ENCODE assay signal across 8 cellular contexts in genomic region chr7:30284298-30285066, GRCh38. TPM values are rescaled to one million over a fixed set of nuclear protein-coding genes. Genes with fewer than 3 reads are reported as not detected.
DNase-seq lines count a peak whose midpoint lies in the region; ATAC-seq, FAIRE-seq and TF ChIP-seq lines count a peak whose summit lies in the region.

Gene ZNRF2, plus strand, starts transcription at chr7:30284597. Its CDS starts 761 bp downstream, at chr7:30285358.

- H3K4me3 Mint-ChIP-seq in T-cell (peak within 1 kb of the TSS; percentile 77 to 99 (median 83)), progenitor cell of endocrine pancreas (ENCODE audit: low read depth) (peak within 1 kb of the TSS; percentile 73)

- H3K27ac Mint-ChIP-seq in T-cell = peak within 1 kb of the TSS; percentile 91
- peak within 1 kb of the TSS; percentile 98 for H3K27ac Mint-ChIP-seq in progenitor cell of endocrine pancreas

- H3K4me1 Mint-ChIP-seq in T-cell (peaks cover 44 to 52% (median 51%) of the 10 kb centered on the region in 3 donors), progenitor cell of endocrine pancreas (ENCODE audit: low read depth) (peaks cover 37% of the 10 kb centered on the region)

- peak; percentile 48 for TF ChIP-seq CTCF in progenitor cell of endocrine pancreas (IDR thresholded peaks at IDR 0.05; ENCODE audit: unreplicated experiment)

- ATAC-seq in HG02852 (IDR thresholded peaks at IDR 0.05; ENCODE audit: unreplicated experiment) = peak; percentile 81
- ATAC-seq in T-cell (replicated peaks in 1 of 4) = peak; percentile 82 to 86 (median 86)
- peak; percentile 93 to 97 for ATAC-seq in left cardiac atrium

- H3K36me3 Mint-ChIP-seq in T-cell (peaks cover 18% of the 10 kb centered on the region), progenitor cell of endocrine pancreas (ENCODE audit: insufficient read depth) (no peaks in the 10 kb centered on the region)

- TF ChIP-seq POLR2A in GM12892 (IDR thresholded peaks at IDR 0.05; ENCODE audit: low read depth, low read length) = peak; percentile 43; the same call in 1 of the 2 replicates

- H3K27me3 Mint-ChIP-seq in T-cell (no peaks in the 10 kb centered on the region), progenitor cell of endocrine pancreas (no peaks in the 10 kb centered on the region)

- peak; percentile 99 for FAIRE-seq in GM12892 (lab: Jason Lieb, UNC)

- CTCF ChIA-PET in T-cell (lab: Charles Lee) = interaction anchor here in 1 of 2 donors (0.6 to 1.4 kb wide), 6 partner anchors 41 to 227 kb away, joined by 3 to 9 read pairs (median 4); no protein-coding TSS in a partner anchor

- intact Hi-C loops in left cardiac atrium (cut with DNase I) = no loop called here

- H3K9me3 Mint-ChIP-seq in T-cell (no peaks in the 10 kb centered on the region), progenitor cell of endocrine pancreas (ENCODE audit: low read depth) (no peaks in the 10 kb centered on the region)

- peak; percentile 81 for DNase-seq in GM12892 (ENCODE audit: insufficient read length)
- peak; percentile 96 for DNase-seq in NCI-H1436 treated with DMSO at 0.1 percent for 48 hours (lab: John Stamatoyannopoulos, UW)
- DNase-seq in T-cell = peak; percentile 95 to 100 (median 99)
- DNase-seq in amniotic epithelial cell (ENCODE audit: low read depth) = peak; percentile 99
- peak; percentile 99 for DNase-seq in left cardiac atrium
- DNase-seq in progenitor cell of endocrine pancreas (ENCODE audit: low spot score, unreplicated experiment) = peak; percentile 97
- DNase-seq in ureter (ENCODE audit: low spot score) = peak; percentile 99

- POLR2A ChIA-PET in T-cell (lab: Charles Lee) = interaction anchor here (0.6 to 1.7 kb wide), 5 partner anchors 38 to 1885 kb away, joined by 3 to 11 read pairs (median 6); no protein-coding TSS in a partner anchor

RNA-seq across cellular contexts. Expression of gene ZNRF2, which starts in this region (rescaled TPM):
- polyA plus RNA-seq in GM12892 (2012; ENCODE audit: missing spikeins) = 7.7 TPM
- total RNA-seq in T-cell (10 to 100 TPM; 22.4 to 38.4 (median 30.8) TPM), left cardiac atrium (10 to 100 TPM in 1 of 2 donors, 1 to 10 TPM in 1; 7.7 to 10.2 TPM), progenitor cell of endocrine pancreas (13.8 and 14.4 TPM in 2 replicates), ureter (23.6 TPM)

Comparison
In these comparisons a context has a peak if more than half of its experiments do, and no peak if none do; other contexts are left out.
1. Peak in every context shown above with its lines: DNase-seq and ATAC-seq.